8 cellular contexts compared by ENCODE assay signal in genomic region chr12:6851921-6852650, GRCh38. TPM values are rescaled to one million over a fixed set of nuclear protein-coding genes. Genes with fewer than 3 reads are reported as not detected.
DNase-seq lines count a peak whose midpoint lies in the region; ATAC-seq, FAIRE-seq and TF ChIP-seq lines count a peak whose summit lies in the region.

A gene with protein sequence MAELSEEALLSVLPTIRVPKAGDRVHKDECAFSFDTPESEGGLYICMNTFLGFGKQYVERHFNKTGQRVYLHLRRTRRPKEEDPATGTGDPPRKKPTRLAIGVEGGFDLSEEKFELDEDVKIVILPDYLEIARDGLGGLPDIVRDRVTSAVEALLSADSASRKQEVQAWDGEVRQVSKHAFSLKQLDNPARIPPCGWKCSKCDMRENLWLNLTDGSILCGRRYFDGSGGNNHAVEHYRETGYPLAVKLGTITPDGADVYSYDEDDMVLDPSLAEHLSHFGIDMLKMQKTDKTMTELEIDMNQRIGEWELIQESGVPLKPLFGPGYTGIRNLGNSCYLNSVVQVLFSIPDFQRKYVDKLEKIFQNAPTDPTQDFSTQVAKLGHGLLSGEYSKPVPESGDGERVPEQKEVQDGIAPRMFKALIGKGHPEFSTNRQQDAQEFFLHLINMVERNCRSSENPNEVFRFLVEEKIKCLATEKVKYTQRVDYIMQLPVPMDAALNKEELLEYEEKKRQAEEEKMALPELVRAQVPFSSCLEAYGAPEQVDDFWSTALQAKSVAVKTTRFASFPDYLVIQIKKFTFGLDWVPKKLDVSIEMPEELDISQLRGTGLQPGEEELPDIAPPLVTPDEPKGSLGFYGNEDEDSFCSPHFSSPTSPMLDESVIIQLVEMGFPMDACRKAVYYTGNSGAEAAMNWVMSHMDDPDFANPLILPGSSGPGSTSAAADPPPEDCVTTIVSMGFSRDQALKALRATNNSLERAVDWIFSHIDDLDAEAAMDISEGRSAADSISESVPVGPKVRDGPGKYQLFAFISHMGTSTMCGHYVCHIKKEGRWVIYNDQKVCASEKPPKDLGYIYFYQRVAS (plus strand): TSS chr12:6852150. CDS start chr12:6852180, 30 bp downstream.

- no peak for TF ChIP-seq CTCF in GM12865 (IDR thresholded peaks at IDR 0.05; ENCODE audit: insufficient read depth, low read depth, low read length, missing control alignments)
- no peak for TF ChIP-seq CTCF in pancreas (IDR thresholded peaks at IDR 0.05)
- TF ChIP-seq CTCF in tibial artery (IDR thresholded peaks at IDR 0.05), result peak in 1 of 2 experiments; percentile 12

- no peaks in the 10 kb centered on the region for H3K9me3 Mint-ChIP-seq in activated naive CD8-positive, alpha-beta T cell treated with anti-CD3 and anti-CD28 coated beads, Interleukin-2, amount 50 U/mL, for 24 hours

- peak within 1 kb of the TSS; percentile 89 for H3K4me3 Mint-ChIP-seq in activated naive CD8-positive, alpha-beta T cell treated with anti-CD3 and anti-CD28 coated beads, Interleukin-2, amount 50 U/mL, for 24 hours

- peak within 1 kb of the TSS; percentile 96 for H3K27ac Mint-ChIP-seq in activated naive CD8-positive, alpha-beta T cell treated with anti-CD3 and anti-CD28 coated beads, Interleukin-2, amount 50 U/mL, for 24 hours

- no peaks in the 10 kb centered on the region for H3K27me3 Mint-ChIP-seq in activated naive CD8-positive, alpha-beta T cell treated with anti-CD3 and anti-CD28 coated beads, Interleukin-2, amount 50 U/mL, for 24 hours

- H3K9me3 ChIP-seq in pancreas (no peaks in the 10 kb centered on the region), tibial artery (no peaks in the 10 kb centered on the region)

- peaks cover 0 to 10% (median 7%) of the 10 kb centered on the region in 3 donors for H3K4me1 ChIP-seq in pancreas
- H3K4me1 ChIP-seq in tibial artery, result peaks cover 0 to 31% (median 22%) of the 10 kb centered on the region in 4 donors

- H3K36me3 Mint-ChIP-seq in activated naive CD8-positive, alpha-beta T cell treated with anti-CD3 and anti-CD28 coated beads, Interleukin-2, amount 50 U/mL, for 24 hours (ENCODE audit: low read depth), result peaks cover 40% of the 10 kb centered on the region

- H3K27ac ChIP-seq in pancreas, result peak within 1 kb of the TSS; percentile 87 to 96 (median 94)
- peak within 1 kb of the TSS; percentile 95 to 99 for H3K27ac ChIP-seq in tibial artery

- intact Hi-C loops in Right ventricle myocardium inferior (cut with DNase I) (no loop called here), pancreas (cut with DNase I) (no loop called here), tibial artery (cut with DNase I; ENCODE audit: low total_unique reads) (loop anchor here (5.0 kb wide), 1 partner anchor 240 kb away; no protein-coding TSS in a partner anchor)

- H3K36me3 ChIP-seq in pancreas, result peaks cover 0 to 6% (median 6%) of the 10 kb centered on the region in 3 donors
- H3K36me3 ChIP-seq in tibial artery, result peaks cover 16 to 37% (median 19%) of the 10 kb centered on the region in 3 donors

- peaks cover 42% of the 10 kb centered on the region for H3K4me1 Mint-ChIP-seq in activated naive CD8-positive, alpha-beta T cell treated with anti-CD3 and anti-CD28 coated beads, Interleukin-2, amount 50 U/mL, for 24 hours

- peak; percentile 95 for FAIRE-seq in pancreas (lab: Jason Lieb, UNC)

- peak; percentile 100 for DNase-seq in GM12865 (ENCODE audit: low read depth)
- peak; percentile 98 for DNase-seq in NCI-H1417 treated with DMSO at 0.1 percent for 48 hours (lab: John Stamatoyannopoulos, UW)
- peak; percentile 100 for DNase-seq in SW480 (ENCODE audit: low spot score)
- DNase-seq in activated naive CD8-positive, alpha-beta T cell treated with anti-CD3 and anti-CD28 coated beads, Interleukin-2, amount 50 U/mL, for 24 hours, result peak; percentile 97
- peak; percentile 100 for DNase-seq in Right ventricle myocardium inferior (ENCODE audit: missing footprints)
- DNase-seq in pancreas, result peak; percentile 96 to 99 (median 99)
- peak; percentile 99 to 100 for DNase-seq in tibial artery

- no peaks in the 10 kb centered on the region for H3K27me3 ChIP-seq in pancreas
- H3K27me3 ChIP-seq in tibial artery, result no peaks in the 10 kb centered on the region

- 0 to 1% methylated on average over 64 to 65 of the region's 65 CpGs for WGBS in pancreas, 2 donors

- H3K4me3 ChIP-seq in GM12865 (ENCODE audit: low read depth, low read length), result peak within 1 kb of the TSS; percentile 73
- peak within 1 kb of the TSS; percentile 29 to 61 (median 51) for H3K4me3 ChIP-seq in pancreas
- H3K4me3 ChIP-seq in tibial artery, result peak within 1 kb of the TSS; percentile 66 to 69

- peak; percentile 71 for ATAC-seq in HG02763 (IDR thresholded peaks at IDR 0.05; ENCODE audit: unreplicated experiment)
- peak; percentile 89 for ATAC-seq in activated naive CD8-positive, alpha-beta T cell treated with anti-CD3 and anti-CD28 coated beads, Interleukin-2, amount 50 U/mL, for 24 hours
- ATAC-seq in Right ventricle myocardium inferior, result peak; percentile 93
- peak; percentile 85 to 93 (median 88) for ATAC-seq in pancreas

RNA-seq across cellular contexts. Expression of the gene that starts here (rescaled TPM):
- 62.0 TPM for total RNA-seq in Right ventricle myocardium inferior
- total RNA-seq in pancreas, result 10 to 100 TPM; 17.8 to 38.4 (median 29.2) TPM
- 10 to 100 TPM; 18.3 to 25.2 TPM for polyA plus RNA-seq in pancreas

Comparison
In these comparisons a context has a peak if more than half of its experiments do, and no peak if none do; other contexts are left out.
1. Peak in every context shown above with its lines: DNase-seq, ATAC-seq, H3K4me3 ChIP-seq and H3K27ac ChIP-seq.